11 cellular contexts compared by ENCODE assay signal in the genomic region with DNA sequence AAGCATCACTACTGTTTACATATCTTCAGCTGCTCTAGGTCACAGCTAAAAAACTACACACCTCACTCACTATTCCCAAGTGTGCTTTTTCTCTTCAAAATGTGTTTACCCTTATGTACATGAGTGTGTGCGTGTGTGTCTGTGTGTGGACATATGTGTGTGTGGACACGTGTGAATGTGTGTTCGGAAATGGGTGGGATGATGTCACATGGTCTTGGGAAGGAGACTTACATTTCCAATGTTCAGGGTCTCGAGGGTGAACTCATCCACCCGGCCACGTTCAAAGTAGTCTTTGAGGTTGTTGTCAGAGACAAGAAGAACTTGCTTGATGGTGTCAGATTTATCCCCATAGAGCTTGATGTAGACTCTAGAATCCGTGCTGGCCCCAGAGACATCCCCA.
"Had no signal": no experiment of that assay in that cellular context is flagged by ENCODE, and none has a peak within 500 bp of the region (broad histone marks: within the 10 kb centered on the region; RNA-seq: fewer than 3 reads in every experiment).

No MANE protein-coding gene starts in this region.

- FAIRE-seq: H1, H54 had no signal

- H3K9ac ChIP-seq: GM23248 had no signal

- H3K9me3 ChIP-seq: HAP-1 had no signal

- H3K27ac ChIP-seq: GM23248 had no signal

- H2AFZ ChIP-seq: GM23248, GM23338 had no signal

- H3K4me1 ChIP-seq: HAP-1 had no signal

- H3K4me3 ChIP-seq: GM23248, GM23338, HAP-1 had no signal

- H3K36me3 ChIP-seq: HAP-1 had no signal

- H3K4me2 ChIP-seq: GM23338 had no signal

- ATAC-seq: GM23338, HCT116 had no signal

- DNase-seq: GM23248, GOT3, H7, H9, HCEC 1CT, HFFc6 had no signal
